29 cellular contexts compared by ENCODE assay signal in the genomic region with DNA sequence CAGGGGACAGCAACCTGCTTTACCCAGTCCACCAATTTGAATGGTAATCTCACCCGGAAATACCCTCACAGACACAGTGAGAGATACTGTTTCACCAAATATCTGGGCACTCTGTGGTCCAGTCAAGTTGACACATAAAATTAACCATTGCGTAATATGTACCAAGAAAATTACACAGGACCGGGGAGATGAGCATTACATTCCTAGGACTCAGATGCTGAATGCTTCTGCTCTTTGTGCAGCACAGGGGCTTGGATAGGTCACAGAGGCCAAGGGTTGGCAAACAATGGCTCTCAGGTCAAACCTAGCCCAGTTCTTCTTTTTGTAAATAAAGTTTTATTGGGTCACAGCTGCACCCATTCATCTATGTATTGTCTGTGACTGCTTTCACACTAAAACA.
"Had no signal": no experiment of that assay in that cellular context is flagged by ENCODE, and none has a peak within 500 bp of the region (broad histone marks: within the 10 kb centered on the region; RNA-seq: fewer than 3 reads in every experiment).

No MANE protein-coding gene starts in this region.

- FAIRE-seq: endometrium, endothelial cell of umbilical vein had no signal

- H3K36me3 ChIP-seq: ascending aorta, breast epithelium, cardiac muscle cell, colonic mucosa, esophagus squamous epithelium, gastroesophageal sphincter had no signal

- H3K27ac ChIP-seq: ascending aorta, breast epithelium, cardiac muscle cell, colonic mucosa, epithelial cell of prostate, esophagus squamous epithelium, gastroesophageal sphincter had no signal

- H3K27me3 ChIP-seq: ascending aorta, breast epithelium, cardiac muscle cell, colonic mucosa, esophagus squamous epithelium, gastroesophageal sphincter had no signal

- ATAC-seq: activated CD4-positive, alpha-beta T cell treated with anti-CD3 and anti-CD28 coated beads for 36 hours; activated CD8-positive, alpha-beta memory T cell treated with anti-CD3 and anti-CD28 coated beads, Interleukin-2, amount 10 ng/mL, durations not matched to agents 7 days and 5 days; activated CD8-positive, alpha-beta T cell treated with anti-CD3 and anti-CD28 coated beads, Interleukin-2, amount 10 ng/mL, durations not matched to agents 7 days and 5 days; activated naive CD4-positive, alpha-beta T cell treated with anti-CD3 and anti-CD28 coated beads, Interleukin-2, amount 50 U/mL, for 72 hours; activated T-cell treated with anti-CD3 and anti-CD28 coated beads, Interleukin-2, amount 50 U/mL, for 72 hours; gastroesophageal sphincter had no signal

- H3K4me1 ChIP-seq: breast epithelium, colonic mucosa had no signal

- H3K4me3 ChIP-seq: ascending aorta, breast epithelium, cardiac muscle cell, colonic mucosa, esophagus squamous epithelium, gastroesophageal sphincter had no signal

- H3K9me3 ChIP-seq: ascending aorta, breast epithelium, colonic mucosa, esophagus squamous epithelium, gastroesophageal sphincter had no signal

- DNase-seq: activated CD4-positive, alpha-beta memory T cell treated with anti-CD3 and anti-CD28 coated beads for 36 hours; activated CD4-positive, alpha-beta T cell treated with anti-CD3 and anti-CD28 coated beads for 36 hours; activated CD4-positive, alpha-beta T cell treated with anti-CD3 and anti-CD28 coated beads, Interleukin-2, amount 10 ng/mL, durations not matched to agents 24 days and 14 days; activated CD4-positive, CD25-positive, alpha-beta regulatory T cell; activated CD4-positive, CD25-positive, alpha-beta regulatory T cell treated with anti-CD3 and anti-CD28 coated beads, Interleukin-2, amount 50 U/mL, for 72 hours; activated CD8-positive, alpha-beta memory T cell treated with anti-CD3 and anti-CD28 coated beads, Interleukin-2, amount 10 ng/mL, durations not matched to agents 7 days and 5 days; activated CD8-positive, alpha-beta memory T cell treated with anti-CD3 and anti-CD28 coated beads, Interleukin-2, amount 50 U/mL, for 4 hours; activated CD8-positive, alpha-beta T cell treated with anti-CD3 and anti-CD28 coated beads, Interleukin-2, amount 10 ng/mL, durations not matched to agents 7 days and 5 days; activated gamma-delta T cell; activated naive CD4-positive, alpha-beta T cell; activated naive CD4-positive, alpha-beta T cell treated with anti-CD3 and anti-CD28 coated beads, Interleukin-2, amount 10 ng/mL, durations not matched to agents 7 days and 5 days; activated naive CD8-positive, alpha-beta T cell treated with anti-CD3 and anti-CD28 coated beads, Interleukin-2, amount 10 ng/mL, durations not matched to agents 7 days and 5 days; activated T-cell treated with anti-CD3 and anti-CD28 coated beads, Interleukin-2, amount 50 U/mL, for 24 hours; activated T-cell treated with anti-CD3 and anti-CD28 coated beads, Interleukin-2, amount 50 U/mL, for 72 hours; central memory CD4-positive, alpha-beta T cell; cerebellar nuclear complex; colonic mucosa; effector CD8-positive, alpha-beta T cell; esophagus squamous epithelium; foreskin melanocyte; T-helper 2 cell had no signal
